In genomic region chr4:141144207-141144606, GRCh38 we compare ENCODE assay signal across 6 cellular contexts. TPM values are rescaled to one million over a fixed set of nuclear protein-coding genes. Genes with fewer than 3 reads are reported as not detected.
"Had no signal": no experiment of that assay in that cellular context is flagged by ENCODE, and none has a peak within 500 bp of the region (broad histone marks: within the 10 kb centered on the region; RNA-seq: fewer than 3 reads in every experiment).

No MANE protein-coding gene starts in this region.

- H3K4me3 ChIP-seq: K562 had no signal

- H3K36me3 Mint-ChIP-seq: IgD-negative memory B cell had no signal

- H3K27ac ChIP-seq: HL-60 had no signal

- H3K4me1 Mint-ChIP-seq: IgD-negative memory B cell had no signal

- DNase-seq: IMR-90 had no signal

- H3K4me3 Mint-ChIP-seq: IgD-negative memory B cell had no signal

- ATAC-seq: HepG2, K562 had no signal

- H3K27me3 Mint-ChIP-seq: IgD-negative memory B cell had no signal

- H3K27ac Mint-ChIP-seq: IgD-negative memory B cell had no signal

RNA-seq across cellular contexts. Expression of gene RNF150, which starts 10.9 kb away (rescaled TPM):
- total RNA-seq: HT-29 had no signal
- polyA plus RNA-seq: IgD-negative memory B cell, K562 had no signal
